11 cellular contexts compared by ENCODE assay signal in the genomic region with DNA sequence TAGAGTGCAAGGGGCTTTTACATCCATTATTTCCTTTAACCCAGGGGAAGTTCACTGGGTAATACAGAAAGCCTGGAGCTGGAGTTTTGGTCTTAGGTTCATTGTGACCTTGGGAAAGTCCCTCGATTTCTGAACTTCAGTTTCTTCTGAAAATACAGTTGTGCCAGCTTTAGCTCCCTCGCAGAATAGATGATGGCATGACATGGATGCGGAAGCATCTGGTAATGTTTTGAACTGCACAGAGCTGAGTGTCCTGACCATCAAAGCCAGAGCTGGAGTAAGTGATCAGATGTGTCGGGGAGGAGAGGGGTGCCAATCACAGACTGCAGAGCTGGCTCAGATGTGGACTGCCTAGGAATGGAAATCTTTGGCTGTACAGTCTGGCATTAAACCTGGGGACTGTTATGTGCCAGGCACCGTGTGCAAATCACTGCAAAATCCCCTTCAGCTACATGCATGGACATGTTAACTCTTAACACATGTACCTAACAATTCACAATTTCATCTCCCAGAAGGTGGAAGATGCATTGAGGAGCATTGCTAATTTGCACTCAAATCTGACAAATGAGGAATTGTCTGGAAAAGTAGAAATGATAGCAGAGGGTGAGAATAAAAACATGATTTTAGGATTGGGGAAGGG.
DNase-seq lines count a peak whose midpoint lies in the region; ATAC-seq and TF ChIP-seq lines count a peak whose summit lies in the region.
"Had no signal": no experiment of that assay in that cellular context is flagged by ENCODE, and none has a peak within 500 bp of the region (broad histone marks: within the 10 kb centered on the region; RNA-seq: fewer than 3 reads in every experiment).

No MANE protein-coding gene starts in this region.

- H3K9ac ChIP-seq in KMS-11: peak overlapping the region; percentile 33; the same call in 1 of the 2 replicates
- no peak overlapping the region for H3K9ac ChIP-seq in trophoblast cell (ENCODE audit: low read length)

- no peaks in the 10 kb centered on the region for H3K36me3 ChIP-seq in KMS-11 (ENCODE audit: insufficient read depth)
- peaks cover 0 to 3% of the 10 kb centered on the region in 2 experiments for H3K36me3 ChIP-seq in trophoblast cell (ENCODE audit: control insufficient read depth in 1 of 2, insufficient read depth in 2 of 2, low read length in 2 of 2)

- no CpG with 5 or more reads among the region's 5 CpGs for WGBS in trophoblast cell (ENCODE audit: extremely low coverage, insufficient coverage, insufficient read length)

- no peak overlapping the region for H2BK5ac ChIP-seq in trophoblast cell (ENCODE audit: low read depth, low read length, poor library complexity)

- H3K27ac ChIP-seq in KMS-11 (peak overlapping the region; percentile 73), foreskin keratinocyte (no peak overlapping the region), trophoblast cell (ENCODE audit: low read depth, low read length) (no peak overlapping the region)
- H3K27ac ChIP-seq: C4-2B, RWPE1 had no signal

- no peaks in the 10 kb centered on the region for H3K9me3 ChIP-seq in trophoblast cell (ENCODE audit: insufficient read depth, low read depth, low read length)

- H2AK5ac ChIP-seq in trophoblast cell (ENCODE audit: low read length): no peak overlapping the region

- H3K23ac ChIP-seq in trophoblast cell (ENCODE audit: low read length): peak overlapping the region; percentile 37

- H3K4me1 ChIP-seq in KMS-11 (ENCODE audit: low read depth, poor library complexity, severe bottlenecking) (peaks cover 96% of the 10 kb centered on the region), foreskin keratinocyte (peaks cover 10% of the 10 kb centered on the region), trophoblast cell (ENCODE audit: control insufficient read depth in 1 of 2, insufficient read depth in 2 of 2, low read length in 2 of 2) (peaks cover 4 to 16% of the 10 kb centered on the region in 2 experiments)

- H4K8ac ChIP-seq in trophoblast cell (ENCODE audit: low read depth, low read length): no peak overlapping the region

- no peaks in the 10 kb centered on the region for H3K79me1 ChIP-seq in trophoblast cell (ENCODE audit: low read length)

- no peak overlapping the region for H3K14ac ChIP-seq in trophoblast cell (ENCODE audit: low read length)

- no peak overlapping the region for H4K12ac ChIP-seq in trophoblast cell (ENCODE audit: low read depth, low read length)

- H4K20me1 ChIP-seq in KMS-11 (ENCODE audit: insufficient read depth): no peaks in the 10 kb centered on the region

- H3K27me3 ChIP-seq in KMS-11 (ENCODE audit: insufficient read depth, low read depth): no peaks in the 10 kb centered on the region
- no peaks in the 10 kb centered on the region for H3K27me3 ChIP-seq in foreskin keratinocyte
- no peaks in the 10 kb centered on the region for H3K27me3 ChIP-seq in trophoblast cell (ENCODE audit: insufficient read depth, low read length)

- ATAC-seq in GM18517 (IDR thresholded peaks at IDR 0.05; ENCODE audit: unreplicated experiment): peak; percentile 47
- ATAC-seq in foreskin keratinocyte: peak; percentile 62

- H3K79me2 ChIP-seq in KMS-11 (ENCODE audit: insufficient read depth, low read depth) (no peaks in the 10 kb centered on the region), trophoblast cell (ENCODE audit: control insufficient read depth, insufficient read depth, low read length, poor library complexity) (no peaks in the 10 kb centered on the region)

- H2BK12ac ChIP-seq in trophoblast cell (ENCODE audit: low read length): no peak overlapping the region

- H4K91ac ChIP-seq in trophoblast cell (ENCODE audit: low read depth, low read length): no peak overlapping the region

- no peak overlapping the region for H3K4me3 ChIP-seq in KMS-11 (IDR thresholded peaks at IDR 0.05; ENCODE audit: insufficient read depth, low read depth, low read length)
- H3K4me3 ChIP-seq in trophoblast cell (ENCODE audit: low read depth, low read length): no peak overlapping the region

- DNase-seq in foreskin keratinocyte (peak; percentile 33 to 64), trophoblast cell (peak in 1 of 2 donors; percentile 33), iPS-NIHi11 (ENCODE audit: low spot score) (no peak), DMS114 treated with DMSO at 0.1 percent for 48 hours (lab: John Stamatoyannopoulos, UW; ENCODE audit: unreplicated experiment) (no peak), DMS79 (lab: John Stamatoyannopoulos, UW) (no peak), OCI-M2 (lab: John Stamatoyannopoulos, UW; ENCODE audit: unreplicated experiment) (no peak)
- DNase-seq: nephron progenitor cell had no signal

- H3K18ac ChIP-seq in trophoblast cell (ENCODE audit: low read length): no peak overlapping the region

- H3K4me2 ChIP-seq in KMS-11 (peak overlapping the region; percentile 83), trophoblast cell (ENCODE audit: low read length) (no peak overlapping the region)

- no peak overlapping the region for H2BK120ac ChIP-seq in trophoblast cell (ENCODE audit: insufficient read depth, low read length, poor library complexity)

- H3K4ac ChIP-seq in trophoblast cell (ENCODE audit: low read depth, low read length): no peak overlapping the region

- H2AFZ ChIP-seq in KMS-11 (ENCODE audit: low read depth): peak overlapping the region; percentile 41
- no peak overlapping the region for H2AFZ ChIP-seq in trophoblast cell (ENCODE audit: insufficient read depth, low read length, poor library complexity)

- TF ChIP-seq CTCF in KMS-11 (conservative IDR thresholded peaks at IDR 0.05; ENCODE audit: low read depth, low read length) (no peak), foreskin keratinocyte (conservative IDR thresholded peaks at IDR 0.05) (no peak)

Comparison
In these comparisons a context has a peak if more than half of its experiments do, and no peak if none do; other contexts are left out.
1. DNase-seq: peak in foreskin keratinocyte (2 of 2); none in iPS-NIHi11 (single experiment), DMS114 treated with DMSO at 0.1 percent for 48 hours (single experiment), DMS79 (single experiment) and OCI-M2 (single experiment).